20 cellular contexts compared by ENCODE assay signal in the genomic region with DNA sequence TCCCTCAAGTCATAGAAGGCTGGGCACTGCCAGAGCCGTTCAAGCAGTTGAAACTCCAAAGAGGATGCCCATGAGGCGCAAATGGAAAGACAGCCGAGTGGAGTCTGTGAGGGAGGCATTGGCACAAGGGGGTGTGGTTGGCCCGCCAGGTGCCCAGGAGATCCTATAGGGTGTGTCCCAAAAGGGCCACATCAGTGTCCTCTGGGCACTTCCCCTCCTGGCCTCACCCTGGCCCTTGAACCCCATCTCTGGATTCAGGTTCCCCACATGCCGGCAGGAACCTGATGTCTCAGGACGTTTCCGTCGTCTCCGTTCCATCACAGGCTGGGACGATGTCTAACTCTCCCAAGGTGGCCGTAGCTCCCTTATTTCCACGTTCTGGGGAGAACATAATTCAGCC. TPM values are rescaled to one million over a fixed set of nuclear protein-coding genes. Genes with fewer than 3 reads are reported as not detected.
DNase-seq lines count a peak whose midpoint lies in the region; ATAC-seq and TF ChIP-seq lines count a peak whose summit lies in the region.
"Had no signal": no experiment of that assay in that cellular context is flagged by ENCODE, and none has a peak within 500 bp of the region (broad histone marks: within the 10 kb centered on the region; RNA-seq: fewer than 3 reads in every experiment).

No MANE protein-coding gene starts in this region.

- peaks cover 51% of the 10 kb centered on the region for H3K36me3 Mint-ChIP-seq in activated CD8-positive, alpha-beta T cell treated with anti-CD3 and anti-CD28 coated beads, Interleukin-2, amount 10 ng/mL, durations not matched to agents 7 days and 5 days (ENCODE audit: low read depth)
- peaks cover 24% of the 10 kb centered on the region for H3K36me3 Mint-ChIP-seq in activated CD8-positive, alpha-beta T cell treated with anti-CD3 and anti-CD28 coated beads for 36 hours (ENCODE audit: low read depth)
- H3K36me3 Mint-ChIP-seq in endothelial cell (ENCODE audit: low read depth, unreplicated experiment) (peaks cover 44% of the 10 kb centered on the region), Caco-2 (ENCODE audit: insufficient read depth, unreplicated experiment) (peaks cover 82% of the 10 kb centered on the region)
- peaks cover 98% of the 10 kb centered on the region for H3K36me3 Mint-ChIP-seq in stimulated activated effector memory CD8-positive, alpha-beta T cell treated with anti-CD3 and anti-CD28 coated beads, Interleukin-12 subunit alpha, Interleukin-12 subunit beta, amount 100 ng/mL, for 72 hours

- DNase-seq in activated CD8-positive, alpha-beta T cell treated with anti-CD3 and anti-CD28 coated beads, Interleukin-2, amount 10 ng/mL, durations not matched to agents 7 days and 5 days: no peak
- DNase-seq in activated CD8-positive, alpha-beta T cell treated with anti-CD3 and anti-CD28 coated beads for 36 hours: no peak
- DNase-seq in Right ventricle myocardium inferior (ENCODE audit: missing footprints) (peak; percentile 61), right atrium auricular region (ENCODE audit: low spot score) (no peak), endothelial cell (ENCODE audit: low spot score) (no peak), Caco-2 (no peak), NCI-H345 treated with DMSO at 0.1 percent for 48 hours (lab: John Stamatoyannopoulos, UW; ENCODE audit: unreplicated experiment) (no peak)
- no peak for DNase-seq in stimulated activated effector memory CD8-positive, alpha-beta T cell treated with anti-CD3 and anti-CD28 coated beads, Interleukin-12 subunit alpha, Interleukin-12 subunit beta, amount 100 ng/mL, for 72 hours (ENCODE audit: low spot score in 2 of 2)
- DNase-seq: AML-193; CD4-positive, alpha-beta T cell; DMS153; DMS79; GDM1; GOT3; H7; HFFc6 had no signal

- BruUV-seq in Caco-2 (replicated peaks; lab: Mats Ljungman, UMichigan): no TSS peak

- POLR2A ChIA-PET in activated CD8-positive, alpha-beta T cell treated with anti-CD3 and anti-CD28 coated beads, Interleukin-2, amount 10 ng/mL, durations not matched to agents 7 days and 5 days (lab: Charles Lee): no interaction called here
- POLR2A ChIA-PET in activated CD8-positive, alpha-beta T cell treated with anti-CD3 and anti-CD28 coated beads for 36 hours (lab: Charles Lee): interaction anchor here (0.9 kb wide), 1 partner anchor 120 kb away, joined by 3 read pairs; no protein-coding TSS in a partner anchor
- POLR2A ChIA-PET in Caco-2 (lab: Charles Lee): no interaction called here

- H3K9me3 ChIP-seq in right atrium auricular region (no peaks in the 10 kb centered on the region), Caco-2 (no peaks in the 10 kb centered on the region)
- H3K9me3 ChIP-seq: A549 had no signal

- intact Hi-C loops in activated CD8-positive, alpha-beta T cell treated with anti-CD3 and anti-CD28 coated beads for 36 hours (cut with micrococcal nuclease): no loop called here
- intact Hi-C loops in Right ventricle myocardium inferior (cut with DNase I) (no loop called here), Caco-2 (cut with micrococcal nuclease; ENCODE audit: unreplicated experiment) (no loop called here)

- peak overlapping the region; percentile 57 for H3K27ac Mint-ChIP-seq in activated CD8-positive, alpha-beta T cell treated with anti-CD3 and anti-CD28 coated beads, Interleukin-2, amount 10 ng/mL, durations not matched to agents 7 days and 5 days
- no peak overlapping the region for H3K27ac Mint-ChIP-seq in activated CD8-positive, alpha-beta T cell treated with anti-CD3 and anti-CD28 coated beads for 36 hours
- H3K27ac Mint-ChIP-seq in endothelial cell (ENCODE audit: unreplicated experiment) (no peak overlapping the region), Caco-2 (ENCODE audit: unreplicated experiment) (no peak overlapping the region)
- peak overlapping the region; percentile 79 for H3K27ac Mint-ChIP-seq in stimulated activated effector memory CD8-positive, alpha-beta T cell treated with anti-CD3 and anti-CD28 coated beads, Interleukin-12 subunit alpha, Interleukin-12 subunit beta, amount 100 ng/mL, for 72 hours
- H3K27ac Mint-ChIP-seq: CD4-positive, alpha-beta T cell; HFFc6 had no signal

- H3K4me1 Mint-ChIP-seq in activated CD8-positive, alpha-beta T cell treated with anti-CD3 and anti-CD28 coated beads, Interleukin-2, amount 10 ng/mL, durations not matched to agents 7 days and 5 days (ENCODE audit: low read depth): peaks cover 2% of the 10 kb centered on the region
- no peaks in the 10 kb centered on the region for H3K4me1 Mint-ChIP-seq in activated CD8-positive, alpha-beta T cell treated with anti-CD3 and anti-CD28 coated beads for 36 hours (ENCODE audit: low read depth)
- H3K4me1 Mint-ChIP-seq in endothelial cell (ENCODE audit: unreplicated experiment) (no peaks in the 10 kb centered on the region), Caco-2 (ENCODE audit: low read depth, unreplicated experiment) (no peaks in the 10 kb centered on the region)
- peaks cover 6% of the 10 kb centered on the region for H3K4me1 Mint-ChIP-seq in stimulated activated effector memory CD8-positive, alpha-beta T cell treated with anti-CD3 and anti-CD28 coated beads, Interleukin-12 subunit alpha, Interleukin-12 subunit beta, amount 100 ng/mL, for 72 hours

- H3K27me3 ChIP-seq in right atrium auricular region (no peaks in the 10 kb centered on the region), Caco-2 (replicated peaks; ENCODE audit: control insufficient read depth, insufficient read depth, low read length) (no peaks in the 10 kb centered on the region)

- no peak for TF ChIP-seq CTCF in activated CD8-positive, alpha-beta T cell treated with anti-CD3 and anti-CD28 coated beads for 36 hours (IDR thresholded peaks at IDR 0.05)
- TF ChIP-seq CTCF in right atrium auricular region (IDR thresholded peaks at IDR 0.05): no peak
- no peak for TF ChIP-seq CTCF in endothelial cell (IDR thresholded peaks at IDR 0.05; ENCODE audit: unreplicated experiment)
- TF ChIP-seq CTCF in Caco-2 (IDR thresholded peaks at IDR 0.05; ENCODE audit: insufficient read depth in 1 of 2, low read depth in 1 of 2, low read length in 1 of 2, severe bottlenecking in 1 of 2, unreplicated experiment in 1 of 2): no peak

- no peaks in the 10 kb centered on the region for H3K4me1 ChIP-seq in right atrium auricular region
- no peaks in the 10 kb centered on the region for H3K4me1 ChIP-seq in Caco-2
- H3K4me1 ChIP-seq: A549 had no signal

- H3K36me3 ChIP-seq in right atrium auricular region (peaks cover 95% of the 10 kb centered on the region), Caco-2 (ENCODE audit: control insufficient read depth, insufficient read depth, low read length) (peaks cover 12% of the 10 kb centered on the region)

- no peak overlapping the region for H3K27ac ChIP-seq in right atrium auricular region
- H3K27ac ChIP-seq: 22Rv1, A549, C4-2B had no signal

- no peaks in the 10 kb centered on the region for H3K27me3 Mint-ChIP-seq in activated CD8-positive, alpha-beta T cell treated with anti-CD3 and anti-CD28 coated beads, Interleukin-2, amount 10 ng/mL, durations not matched to agents 7 days and 5 days (ENCODE audit: low read depth)
- H3K27me3 Mint-ChIP-seq in activated CD8-positive, alpha-beta T cell treated with anti-CD3 and anti-CD28 coated beads for 36 hours: no peaks in the 10 kb centered on the region
- H3K27me3 Mint-ChIP-seq in endothelial cell (ENCODE audit: unreplicated experiment): peaks cover 6% of the 10 kb centered on the region
- H3K27me3 Mint-ChIP-seq in Caco-2 (ENCODE audit: insufficient read depth, unreplicated experiment): no peaks in the 10 kb centered on the region
- H3K27me3 Mint-ChIP-seq: CD4-positive, alpha-beta T cell had no signal

- ATAC-seq in activated CD8-positive, alpha-beta T cell treated with anti-CD3 and anti-CD28 coated beads, Interleukin-2, amount 10 ng/mL, durations not matched to agents 7 days and 5 days: no peak
- no peak for ATAC-seq in activated CD8-positive, alpha-beta T cell treated with anti-CD3 and anti-CD28 coated beads for 36 hours
- no peak for ATAC-seq in Right ventricle myocardium inferior
- ATAC-seq in stimulated activated effector memory CD8-positive, alpha-beta T cell treated with anti-CD3 and anti-CD28 coated beads, Interleukin-12 subunit alpha, Interleukin-12 subunit beta, amount 100 ng/mL, for 72 hours: no peak
- ATAC-seq: A549, HCT116 had no signal

- H3K4me3 ChIP-seq in right atrium auricular region (no peak overlapping the region), Caco-2 (ENCODE audit: low read depth, low read length) (no peak overlapping the region)
- H3K4me3 ChIP-seq: A549 had no signal

- CTCF ChIA-PET in activated CD8-positive, alpha-beta T cell treated with anti-CD3 and anti-CD28 coated beads, Interleukin-2, amount 10 ng/mL, durations not matched to agents 7 days and 5 days (lab: Charles Lee): no interaction called here
- CTCF ChIA-PET in activated CD8-positive, alpha-beta T cell treated with anti-CD3 and anti-CD28 coated beads for 36 hours (lab: Charles Lee): no interaction called here
- CTCF ChIA-PET in Caco-2 (lab: Charles Lee): no interaction called here

- no peaks in the 10 kb centered on the region for H3K9me3 Mint-ChIP-seq in activated CD8-positive, alpha-beta T cell treated with anti-CD3 and anti-CD28 coated beads, Interleukin-2, amount 10 ng/mL, durations not matched to agents 7 days and 5 days (ENCODE audit: insufficient read depth)
- H3K9me3 Mint-ChIP-seq in activated CD8-positive, alpha-beta T cell treated with anti-CD3 and anti-CD28 coated beads for 36 hours: no peaks in the 10 kb centered on the region
- H3K9me3 Mint-ChIP-seq in endothelial cell (ENCODE audit: unreplicated experiment): no peaks in the 10 kb centered on the region
- H3K9me3 Mint-ChIP-seq in stimulated activated effector memory CD8-positive, alpha-beta T cell treated with anti-CD3 and anti-CD28 coated beads, Interleukin-12 subunit alpha, Interleukin-12 subunit beta, amount 100 ng/mL, for 72 hours: no peaks in the 10 kb centered on the region
- H3K9me3 Mint-ChIP-seq in Caco-2 (ENCODE audit: unreplicated experiment): no peaks in the 10 kb centered on the region
- H3K9me3 Mint-ChIP-seq: CD4-positive, alpha-beta T cell; HFFc6 had no signal

- H3K4me3 Mint-ChIP-seq in activated CD8-positive, alpha-beta T cell treated with anti-CD3 and anti-CD28 coated beads, Interleukin-2, amount 10 ng/mL, durations not matched to agents 7 days and 5 days: no peak overlapping the region
- no peak overlapping the region for H3K4me3 Mint-ChIP-seq in activated CD8-positive, alpha-beta T cell treated with anti-CD3 and anti-CD28 coated beads for 36 hours
- peak overlapping the region; percentile 18 for H3K4me3 Mint-ChIP-seq in endothelial cell (ENCODE audit: unreplicated experiment)
- H3K4me3 Mint-ChIP-seq in stimulated activated effector memory CD8-positive, alpha-beta T cell treated with anti-CD3 and anti-CD28 coated beads, Interleukin-12 subunit alpha, Interleukin-12 subunit beta, amount 100 ng/mL, for 72 hours: no peak overlapping the region
- H3K4me3 Mint-ChIP-seq in Caco-2 (ENCODE audit: unreplicated experiment): no peak overlapping the region
- H3K4me3 Mint-ChIP-seq: CD4-positive, alpha-beta T cell; HFFc6 had no signal

RNA-seq across cellular contexts. Expression of a gene that starts 54.3 kb away (rescaled TPM):
- total RNA-seq in activated CD8-positive, alpha-beta T cell treated with anti-CD3 and anti-CD28 coated beads, Interleukin-2, amount 10 ng/mL, durations not matched to agents 7 days and 5 days: 100 to 1,000 TPM; 177 to 183 TPM
- 100 to 1,000 TPM; 120 TPM for total RNA-seq in activated CD8-positive, alpha-beta T cell treated with anti-CD3 and anti-CD28 coated beads for 36 hours
- total RNA-seq in Right ventricle myocardium inferior (47.7 TPM), right atrium auricular region (10 to 100 TPM; 41.1 to 57.1 TPM), endothelial cell (ENCODE audit: unreplicated experiment) (76.7 TPM), Caco-2 (2022) (77.8 and 82.8 TPM in 2 replicates)

Comparison
In these comparisons a context has a peak if more than half of its experiments do, and no peak if none do; other contexts are left out.
1. H3K27ac Mint-ChIP-seq: peak in activated CD8-positive, alpha-beta T cell treated with anti-CD3 and anti-CD28 coated beads, Interleukin-2, amount 10 ng/mL, durations not matched to agents 7 days and 5 days (single experiment) and stimulated activated effector memory CD8-positive, alpha-beta T cell treated with anti-CD3 and anti-CD28 coated beads, Interleukin-12 subunit alpha, Interleukin-12 subunit beta, amount 100 ng/mL, for 72 hours (single experiment); none in activated CD8-positive, alpha-beta T cell treated with anti-CD3 and anti-CD28 coated beads for 36 hours (single experiment), endothelial cell (single experiment) and Caco-2 (single experiment).